In genomic region chr2:75709297-75709696, GRCh38 we compare ENCODE assay signal across 1 cellular context.
TF ChIP-seq lines count a peak whose summit lies in the region.

No MANE protein-coding gene starts in this region.

TF ChIP-seq in GM23338, 12 proteins besides CTCF, POLR2A, EP300 and RAD21 (continued from another document):
- TF ChIP-seq ZNF462 (CRISPR knock-in tag; IDR thresholded peaks at IDR 0.05) = no peak
- no peak for TF ChIP-seq ZNF114 (CRISPR knock-in tag; IDR thresholded peaks at IDR 0.05)
- TF ChIP-seq STAT1 (IDR thresholded peaks at IDR 0.05; ENCODE audit: unreplicated experiment) = no peak
- TF ChIP-seq ZNF331 (CRISPR knock-in tag; IDR thresholded peaks at IDR 0.05; ENCODE audit: low read depth) = no peak
- TF ChIP-seq JUNB (IDR thresholded peaks at IDR 0.05; ENCODE audit: unreplicated experiment) = no peak
- no peak for TF ChIP-seq NANOG (IDR thresholded peaks at IDR 0.05; ENCODE audit: borderline replicate concordance)
- no peak for TF ChIP-seq CREB1 (CRISPR knock-in tag; IDR thresholded peaks at IDR 0.05; ENCODE audit: low read depth)
- TF ChIP-seq POLR2AphosphoS5 (IDR thresholded peaks at IDR 0.05; ENCODE audit: low read depth) = no peak
TF ChIP-seq in GM23338: peak in this region for 0.
